8 cellular contexts compared by ENCODE assay signal in genomic region chr17:75270218-75270965, GRCh38. TPM values are rescaled to one million over a fixed set of nuclear protein-coding genes. Genes with fewer than 3 reads are reported as not detected.
DNase-seq lines count a peak whose midpoint lies in the region; ATAC-seq, FAIRE-seq and TF ChIP-seq lines count a peak whose summit lies in the region.

No MANE protein-coding gene starts in this region.

- no peaks in the 10 kb centered on the region for H3K27me3 ChIP-seq in endothelial cell of umbilical vein (ENCODE audit: control insufficient read depth in 2 of 2, insufficient read depth in 2 of 2, low read length in 2 of 2)

- H3K27ac ChIP-seq in C4-2B (peak overlapping the region; percentile 90), endothelial cell of umbilical vein (ENCODE audit: insufficient read depth, low read depth, low read length) (peak overlapping the region; percentile 50)

- H3K79me2 ChIP-seq in endothelial cell of umbilical vein (ENCODE audit: control insufficient read depth, insufficient read depth, low read length) = no peaks in the 10 kb centered on the region

- H3K36me3 ChIP-seq in endothelial cell of umbilical vein (ENCODE audit: control insufficient read depth in 2 of 2, extremely low read depth in 1 of 2, insufficient read depth in 2 of 2, low read length in 2 of 2) (peaks cover 3 to 4% of the 10 kb centered on the region in 2 experiments), mucosa of descending colon (ENCODE audit: low read depth) (peaks cover 8% of the 10 kb centered on the region)

- H3K9me3 Mint-ChIP-seq in activated CD8-positive, alpha-beta T cell treated with anti-CD3 and anti-CD28 coated beads, Interleukin-2, amount 10 ng/mL, durations not matched to agents 7 days and 5 days (ENCODE audit: insufficient read depth) = no peaks in the 10 kb centered on the region
- no peaks in the 10 kb centered on the region for H3K9me3 Mint-ChIP-seq in stimulated activated naive CD8-positive, alpha-beta T cell treated with anti-CD3 and anti-CD28 coated beads, Interleukin-15, Interleukin-2, amounts not matched to agents 100 ng/mL and 50 ng/mL, for 24 hours

- peak overlapping the region; percentile 93 for H3K27ac Mint-ChIP-seq in activated CD8-positive, alpha-beta T cell treated with anti-CD3 and anti-CD28 coated beads, Interleukin-2, amount 10 ng/mL, durations not matched to agents 7 days and 5 days
- peak overlapping the region; percentile 83 for H3K27ac Mint-ChIP-seq in stimulated activated naive CD8-positive, alpha-beta T cell treated with anti-CD3 and anti-CD28 coated beads, Interleukin-15, Interleukin-2, amounts not matched to agents 100 ng/mL and 50 ng/mL, for 24 hours

- dilution Hi-C loops in endothelial cell of umbilical vein (cut with MboI; ENCODE audit: extremely low pct_ligation_motif_present, low sequenced_read_pairs) = no loop called here

- no peaks in the 10 kb centered on the region for H3K9me1 ChIP-seq in endothelial cell of umbilical vein (replicated peaks; ENCODE audit: control insufficient read depth, extremely low read depth, insufficient read depth, low read length)

- H3K9me3 ChIP-seq in endothelial cell of umbilical vein (replicated peaks; ENCODE audit: control insufficient read depth, insufficient read depth, low read length) = no peaks in the 10 kb centered on the region
- no peaks in the 10 kb centered on the region for H3K9me3 ChIP-seq in mucosa of descending colon

- TF ChIP-seq CTCF in C4-2B (conservative IDR thresholded peaks at IDR 0.05) (no peak), endothelial cell of umbilical vein (IDR thresholded peaks at IDR 0.05; ENCODE audit: extremely low read depth in 1 of 2, insufficient read depth in 1 of 2, low read depth in 1 of 2, low read length in 2 of 2) (peak; percentile 32 to 33), mucosa of descending colon (IDR thresholded peaks at IDR 0.05) (no peak)

- peaks cover 36% of the 10 kb centered on the region for H3K36me3 Mint-ChIP-seq in activated CD8-positive, alpha-beta T cell treated with anti-CD3 and anti-CD28 coated beads, Interleukin-2, amount 10 ng/mL, durations not matched to agents 7 days and 5 days (ENCODE audit: low read depth)
- peaks cover 48% of the 10 kb centered on the region for H3K36me3 Mint-ChIP-seq in stimulated activated naive CD8-positive, alpha-beta T cell treated with anti-CD3 and anti-CD28 coated beads, Interleukin-15, Interleukin-2, amounts not matched to agents 100 ng/mL and 50 ng/mL, for 24 hours (ENCODE audit: low read depth)

- peak; percentile 67 for FAIRE-seq in endothelial cell of umbilical vein (lab: Jason Lieb, UNC)

- peak; percentile 42 for TF ChIP-seq POLR2A in endothelial cell of umbilical vein (IDR thresholded peaks at IDR 0.05; ENCODE audit: low read depth, low read length)

- peak overlapping the region; percentile 65 for H2AFZ ChIP-seq in endothelial cell of umbilical vein (ENCODE audit: low read depth, low read length)

- H3K4me3 ChIP-seq in endothelial cell of umbilical vein (replicated peaks in 1 of 3; ENCODE audit: insufficient read depth in 1 of 3, low read depth in 1 of 3, low read length in 3 of 3) (peak overlapping the region; percentile 36 to 89 (median 53)), mucosa of descending colon (peak overlapping the region; percentile 59)

- peak; percentile 91 for DNase-seq in NCI-H82 (lab: John Stamatoyannopoulos, UW)
- peak; percentile 70 for DNase-seq in activated CD8-positive, alpha-beta T cell treated with anti-CD3 and anti-CD28 coated beads, Interleukin-2, amount 10 ng/mL, durations not matched to agents 7 days and 5 days
- DNase-seq in endothelial cell of umbilical vein (ENCODE audit: low read depth, low spot score) = peak; percentile 76
- DNase-seq in mucosa of descending colon = peak; percentile 71 to 85 (median 80)

- H3K4me1 ChIP-seq in endothelial cell of umbilical vein (ENCODE audit: control insufficient read depth, extremely low read depth, insufficient read depth, low read length) (peaks cover 42% of the 10 kb centered on the region), mucosa of descending colon (ENCODE audit: low read depth) (peaks cover 22% of the 10 kb centered on the region)

- intact Hi-C loops in endothelial cell of umbilical vein (cut with micrococcal nuclease) = loop anchor here (2.0 kb wide), 2 partner anchors 18 to 134 kb away; partner anchors contain the start of genes GRB2 and SLC25A19
- intact Hi-C loops in mucosa of descending colon (cut with DNase I, micrococcal nuclease) = no loop called here

- peak overlapping the region; percentile 77 for H3K4me2 ChIP-seq in endothelial cell of umbilical vein (ENCODE audit: insufficient read depth, low read length)

- BruUV-seq in endothelial cell of umbilical vein (replicated peaks; lab: Mats Ljungman, UMichigan) = TSS peak; percentile 13

- POLR2A ChIA-PET in activated CD8-positive, alpha-beta T cell treated with anti-CD3 and anti-CD28 coated beads, Interleukin-2, amount 10 ng/mL, durations not matched to agents 7 days and 5 days (lab: Charles Lee) = interaction anchor here (0.6 to 6.9 kb wide), 21 partner anchors 9 to 246 kb away, joined by 3 to 112 read pairs (median 5); partner anchors contain the start of genes GGA3, GRB2, JPT1 and MRPS7
- POLR2A ChIA-PET in endothelial cell of umbilical vein (lab: Charles Lee) = interaction anchor here (0.8 to 2.3 kb wide), 6 partner anchors 9 to 255 kb away, joined by 3 to 23 read pairs (median 5); partner anchors contain the start of genes GGA3, GRB2, LLGL2 and MRPS7

- peak overlapping the region; percentile 83 for H3K4me3 Mint-ChIP-seq in activated CD8-positive, alpha-beta T cell treated with anti-CD3 and anti-CD28 coated beads, Interleukin-2, amount 10 ng/mL, durations not matched to agents 7 days and 5 days
- peak overlapping the region; percentile 85 for H3K4me3 Mint-ChIP-seq in stimulated activated naive CD8-positive, alpha-beta T cell treated with anti-CD3 and anti-CD28 coated beads, Interleukin-15, Interleukin-2, amounts not matched to agents 100 ng/mL and 50 ng/mL, for 24 hours

- no peaks in the 10 kb centered on the region for H3K27me3 Mint-ChIP-seq in activated CD8-positive, alpha-beta T cell treated with anti-CD3 and anti-CD28 coated beads, Interleukin-2, amount 10 ng/mL, durations not matched to agents 7 days and 5 days (ENCODE audit: low read depth)
- H3K27me3 Mint-ChIP-seq in stimulated activated naive CD8-positive, alpha-beta T cell treated with anti-CD3 and anti-CD28 coated beads, Interleukin-15, Interleukin-2, amounts not matched to agents 100 ng/mL and 50 ng/mL, for 24 hours = no peaks in the 10 kb centered on the region

- H3K4me1 Mint-ChIP-seq in activated CD8-positive, alpha-beta T cell treated with anti-CD3 and anti-CD28 coated beads, Interleukin-2, amount 10 ng/mL, durations not matched to agents 7 days and 5 days (ENCODE audit: low read depth) = peaks cover 36% of the 10 kb centered on the region
- H3K4me1 Mint-ChIP-seq in stimulated activated naive CD8-positive, alpha-beta T cell treated with anti-CD3 and anti-CD28 coated beads, Interleukin-15, Interleukin-2, amounts not matched to agents 100 ng/mL and 50 ng/mL, for 24 hours (ENCODE audit: low read depth) = peaks cover 44% of the 10 kb centered on the region

- H3K9ac ChIP-seq in endothelial cell of umbilical vein (replicated peaks; ENCODE audit: extremely low read depth, insufficient read depth, low read length) = peak overlapping the region; percentile 91

- ATAC-seq in GM19023 (IDR thresholded peaks at IDR 0.05; ENCODE audit: unreplicated experiment) = peak; percentile 45
- peak; percentile 38 for ATAC-seq in HG03159 (IDR thresholded peaks at IDR 0.05; ENCODE audit: unreplicated experiment)
- ATAC-seq in activated CD8-positive, alpha-beta T cell treated with anti-CD3 and anti-CD28 coated beads, Interleukin-2, amount 10 ng/mL, durations not matched to agents 7 days and 5 days = peak; percentile 61
- ATAC-seq in mucosa of descending colon = peak; percentile 65

- CTCF ChIA-PET in activated CD8-positive, alpha-beta T cell treated with anti-CD3 and anti-CD28 coated beads, Interleukin-2, amount 10 ng/mL, durations not matched to agents 7 days and 5 days (lab: Charles Lee) = interaction anchor here (0.6 to 6.0 kb wide), 53 partner anchors 9 to 557 kb away, joined by 3 to 98 read pairs (median 4); partner anchors contain the start of genes GGA3, GRB2, MRPL58 and MRPS7
- CTCF ChIA-PET in endothelial cell of umbilical vein (lab: Charles Lee) = interaction anchor here (0.6 to 4.1 kb wide), 45 partner anchors 9 to 585 kb away, joined by 3 to 91 read pairs (median 5); partner anchors contain the start of genes ARMC7, GGA3, GRB2 and MRPS7

- H4K20me1 ChIP-seq in endothelial cell of umbilical vein (replicated peaks; ENCODE audit: control insufficient read depth, extremely low read depth, insufficient read depth, low read length) = no peaks in the 10 kb centered on the region

RNA-seq across cellular contexts. Expression of gene MIF4GD, which starts 0.6 kb away (rescaled TPM):
- 10 to 100 TPM; 52.1 to 56.3 TPM for total RNA-seq in activated CD8-positive, alpha-beta T cell treated with anti-CD3 and anti-CD28 coated beads, Interleukin-2, amount 10 ng/mL, durations not matched to agents 7 days and 5 days
- total RNA-seq in endothelial cell of umbilical vein (12.3 and 12.4 TPM in 2 replicates), mucosa of descending colon (10 to 100 TPM; 17.3 to 21.4 (median 19.1) TPM)
- 35.7 and 37.1 TPM in 2 replicates for polyA plus RNA-seq in endothelial cell of umbilical vein
- 26.2 and 30.3 TPM in 2 replicates for polyA plus RNA-seq in endothelial cell of umbilical vein (2011; cell fraction: cytosol; rRNA removed)
- polyA plus RNA-seq in endothelial cell of umbilical vein (2011; cell fraction: nucleus; rRNA removed) = 13.5 and 17.1 TPM in 2 replicates
- polyA plus RNA-seq in endothelial cell of umbilical vein (2012) = 18.4 and 18.8 TPM in 2 replicates
- 14.6 and 16.0 TPM in 2 replicates for polyA minus RNA-seq in endothelial cell of umbilical vein
- polyA minus RNA-seq in endothelial cell of umbilical vein (2011; cell fraction: cytosol; rRNA and poly(A)+ RNA removed) = 20.7 TPM
- polyA minus RNA-seq in endothelial cell of umbilical vein (2011; cell fraction: nucleus; rRNA and poly(A)+ RNA removed) = 3.0 and 4.1 TPM in 2 replicates

RNA-seq across cellular contexts. Expression of gene MRPS7, which starts 8.7 kb away (rescaled TPM):
- 10 to 100 TPM; 62.1 to 66.1 TPM for total RNA-seq in activated CD8-positive, alpha-beta T cell treated with anti-CD3 and anti-CD28 coated beads, Interleukin-2, amount 10 ng/mL, durations not matched to agents 7 days and 5 days
- total RNA-seq in endothelial cell of umbilical vein (65.7 and 79.8 TPM in 2 replicates), mucosa of descending colon (10 to 100 TPM; 46.4 to 64.8 (median 59.5) TPM)
- polyA plus RNA-seq in endothelial cell of umbilical vein = 74.8 and 82.8 TPM in 2 replicates
- 95.3 and 99.5 TPM in 2 replicates for polyA plus RNA-seq in endothelial cell of umbilical vein (2011; cell fraction: cytosol; rRNA removed)
- polyA plus RNA-seq in endothelial cell of umbilical vein (2011; cell fraction: nucleus; rRNA removed) = 57.9 and 62.3 TPM in 2 replicates
- polyA plus RNA-seq in endothelial cell of umbilical vein (2012) = 87.1 and 104 TPM in 2 replicates
- 51.8 and 59.3 TPM in 2 replicates for polyA minus RNA-seq in endothelial cell of umbilical vein
- polyA minus RNA-seq in endothelial cell of umbilical vein (2011; cell fraction: cytosol; rRNA and poly(A)+ RNA removed) = 43.8 TPM
- 25.1 and 31.3 TPM in 2 replicates for polyA minus RNA-seq in endothelial cell of umbilical vein (2011; cell fraction: nucleus; rRNA and poly(A)+ RNA removed)

RNA-seq across cellular contexts. Expression of gene GGA3, which starts 9.0 kb away (rescaled TPM):
- total RNA-seq in activated CD8-positive, alpha-beta T cell treated with anti-CD3 and anti-CD28 coated beads, Interleukin-2, amount 10 ng/mL, durations not matched to agents 7 days and 5 days = 10 to 100 TPM; 65.7 to 75.4 TPM
- total RNA-seq in endothelial cell of umbilical vein (39.2 and 62.9 TPM in 2 replicates), mucosa of descending colon (10 to 100 TPM; 45.3 to 54.8 (median 49.3) TPM)
- polyA plus RNA-seq in endothelial cell of umbilical vein = 41.2 and 41.6 TPM in 2 replicates
- polyA plus RNA-seq in endothelial cell of umbilical vein (2011; cell fraction: cytosol; rRNA removed) = 23.6 and 24.8 TPM in 2 replicates
- polyA plus RNA-seq in endothelial cell of umbilical vein (2011; cell fraction: nucleus; rRNA removed) = 226 and 231 TPM in 2 replicates
- 34.2 and 34.6 TPM in 2 replicates for polyA plus RNA-seq in endothelial cell of umbilical vein (2012)
- 46.8 and 50.6 TPM in 2 replicates for polyA minus RNA-seq in endothelial cell of umbilical vein
- polyA minus RNA-seq in endothelial cell of umbilical vein (2011; cell fraction: cytosol; rRNA and poly(A)+ RNA removed) = 15.4 TPM
- polyA minus RNA-seq in endothelial cell of umbilical vein (2011; cell fraction: nucleus; rRNA and poly(A)+ RNA removed) = 43.3 and 47.6 TPM in 2 replicates

RNA-seq across cellular contexts. Expression of gene SLC25A19, which starts 18.8 kb away (rescaled TPM):
- 10 to 100 TPM; 41.1 to 43.6 TPM for total RNA-seq in activated CD8-positive, alpha-beta T cell treated with anti-CD3 and anti-CD28 coated beads, Interleukin-2, amount 10 ng/mL, durations not matched to agents 7 days and 5 days
- total RNA-seq in endothelial cell of umbilical vein = 16.8 and 20.9 TPM in 2 replicates
- polyA plus RNA-seq in endothelial cell of umbilical vein = 20.0 and 20.6 TPM in 2 replicates
- polyA plus RNA-seq in endothelial cell of umbilical vein (2011; cell fraction: cytosol; rRNA removed) = 19.2 TPM in 2 replicates
- 16.0 and 17.7 TPM in 2 replicates for polyA plus RNA-seq in endothelial cell of umbilical vein (2011; cell fraction: nucleus; rRNA removed)
- 17.9 and 24.1 TPM in 2 replicates for polyA plus RNA-seq in endothelial cell of umbilical vein (2012)
- polyA minus RNA-seq in endothelial cell of umbilical vein = 9.9 and 13.4 TPM in 2 replicates
- polyA minus RNA-seq in endothelial cell of umbilical vein (2011; cell fraction: cytosol; rRNA and poly(A)+ RNA removed) = 35.7 TPM
- 3.7 and 6.2 TPM in 2 replicates for polyA minus RNA-seq in endothelial cell of umbilical vein (2011; cell fraction: nucleus; rRNA and poly(A)+ RNA removed)
- 10 to 100 TPM; 15.5 to 20.0 (median 15.6) TPM for total RNA-seq in mucosa of descending colon

Comparison
In these comparisons a context has a peak if more than half of its experiments do, and no peak if none do; other contexts are left out.
1. Peak in every context shown above with its lines: DNase-seq, ATAC-seq, H3K4me3 ChIP-seq and H3K27ac ChIP-seq.
2. CTCF ChIP-seq: peak in endothelial cell of umbilical vein (2 of 2); none in C4-2B (single experiment) and mucosa of descending colon (single experiment).